11 cellular contexts compared by ENCODE assay signal in genomic region chr2:133264951-133265949, GRCh38.
DNase-seq lines count a peak whose midpoint lies in the region; ATAC-seq and TF ChIP-seq lines count a peak whose summit lies in the region.
"Had no signal": no experiment of that assay in that cellular context is flagged by ENCODE, and none has a peak within 500 bp of the region (broad histone marks: within the 10 kb centered on the region; RNA-seq: fewer than 3 reads in every experiment).

No MANE protein-coding gene starts in this region.

- H4K20me1 ChIP-seq in GM23338 (replicated peaks; ENCODE audit: insufficient read depth), result no peaks in the 10 kb centered on the region

- TF ChIP-seq CTCF in GM23338 (conservative IDR thresholded peaks at IDR 0.05; ENCODE audit: low read depth in 2 of 2) (no peak), heart left ventricle (IDR thresholded peaks at IDR 0.05) (no peak), progenitor cell of endocrine pancreas (IDR thresholded peaks at IDR 0.05; ENCODE audit: unreplicated experiment) (no peak)

- H3K27ac ChIP-seq in GM23338 (ENCODE audit: low read depth) (no peak overlapping the region), heart left ventricle (peak overlapping the region in 4 of 12 donors; percentile 15 to 46 (median 40))
- H3K27ac ChIP-seq: HL-60 had no signal

- peaks cover 32% of the 10 kb centered on the region for H3K27me3 ChIP-seq in GM23338 (ENCODE audit: insufficient read depth)
- H3K27me3 ChIP-seq in heart left ventricle, result peaks cover 0 to 10% (median 0%) of the 10 kb centered on the region in 9 donors

- H3K36me3 ChIP-seq in GM23338 (ENCODE audit: insufficient read depth) (no peaks in the 10 kb centered on the region), heart left ventricle (no peaks in the 10 kb centered on the region)

- H3K27me3 Mint-ChIP-seq in GM23338 (ENCODE audit: insufficient read depth, low read depth, poor library complexity) (peaks cover 11% of the 10 kb centered on the region), progenitor cell of endocrine pancreas (peaks cover 26% of the 10 kb centered on the region)

- intact Hi-C loops in heart left ventricle (cut with DNase I), result loop anchor here in 7 of 10 donors (5.0 to 10.0 kb wide), 6 partner anchors 170 to 580 kb away; partner anchors contain the start of gene NCKAP5 (in 5 of the 7)

- peaks cover 14% of the 10 kb centered on the region for H3K4me1 Mint-ChIP-seq in GM23338
- peaks cover 13% of the 10 kb centered on the region for H3K4me1 Mint-ChIP-seq in progenitor cell of endocrine pancreas (ENCODE audit: low read depth)

- no peaks in the 10 kb centered on the region for H3K79me2 ChIP-seq in GM23338 (replicated peaks; ENCODE audit: insufficient read depth)

- H3K4me2 ChIP-seq in GM23338, result peak overlapping the region; percentile 92

- H2AFZ ChIP-seq in GM23338, result peak overlapping the region; percentile 96

- H3K9me3 Mint-ChIP-seq in GM23338 (no peaks in the 10 kb centered on the region; the same call in 2 of the 3 replicates), progenitor cell of endocrine pancreas (ENCODE audit: low read depth) (no peaks in the 10 kb centered on the region)

- TF ChIP-seq POLR2A in heart left ventricle (IDR thresholded peaks at IDR 0.05), result no peak
- no peak for TF ChIP-seq POLR2A in erythroblast (IDR thresholded peaks at IDR 0.05; ENCODE audit: low read length)

- H3K27ac Mint-ChIP-seq in GM23338 (no peak overlapping the region), progenitor cell of endocrine pancreas (no peak overlapping the region)

- H3K4me1 ChIP-seq in GM23338 (ENCODE audit: insufficient read depth) (peaks cover 9% of the 10 kb centered on the region; the same call in 1 of the 2 replicates), heart left ventricle (peaks cover 0 to 27% (median 0%) of the 10 kb centered on the region in 12 donors)

- H3K9me3 ChIP-seq in heart left ventricle, result no peaks in the 10 kb centered on the region

- H3F3A ChIP-seq in GM23338 (replicated peaks; ENCODE audit: low read depth), result no peaks in the 10 kb centered on the region

- H3K36me3 Mint-ChIP-seq in GM23338 (ENCODE audit: low read depth) (no peaks in the 10 kb centered on the region), progenitor cell of endocrine pancreas (ENCODE audit: insufficient read depth) (no peaks in the 10 kb centered on the region)

- peak overlapping the region; percentile 85 for H3K4me3 Mint-ChIP-seq in GM23338
- H3K4me3 Mint-ChIP-seq in progenitor cell of endocrine pancreas (ENCODE audit: low read depth), result peak overlapping the region; percentile 78

- H3K4me3 ChIP-seq in GM23338 (peak overlapping the region; percentile 76), heart left ventricle (peak overlapping the region in 11 of 12 donors; percentile 31 to 60 (median 49))

- ATAC-seq in GM23338 (peak; percentile 49), heart left ventricle (peak; percentile 71 to 90 (median 86)), GM18498 (IDR thresholded peaks at IDR 0.05; ENCODE audit: unreplicated experiment) (no peak)

- peak; percentile 54 for DNase-seq in GM23338 (ENCODE audit: low spot score)
- peak; percentile 30 for DNase-seq in SHP77 treated with DMSO at 0.1 percent for 48 hours (lab: John Stamatoyannopoulos, UW)
- DNase-seq in heart left ventricle, result peak; percentile 44 to 73 (median 52)
- peak; percentile 15 for DNase-seq in progenitor cell of endocrine pancreas (ENCODE audit: low spot score, unreplicated experiment)
- no peak for DNase-seq in activated CD4-positive, CD25-positive, alpha-beta regulatory T cell treated with anti-CD3 and anti-CD28 coated beads, Interleukin-2, amount 50 U/mL, for 72 hours
- no peak for DNase-seq in erythroblast (lab: John Stamatoyannopoulos, UW)
- DNase-seq in NAMALWA (ENCODE audit: low spot score), result no peak
- DNase-seq: activated CD4-positive, CD25-positive, alpha-beta regulatory T cell; stimulated activated CD4-positive, alpha-beta T cell treated with anti-CD3 and anti-CD28 coated beads, Interleukin-4, amount 100 ng/mL, for 1 hour had no signal

- H3K9me2 ChIP-seq in GM23338 (ENCODE audit: insufficient read depth), result no peaks in the 10 kb centered on the region

- WGBS in heart left ventricle, 4 donors, result 26 to 47% (median 27%) methylated on average over 13 to 26 of the region's 26 CpGs

TF ChIP-seq in GM23338, 12 proteins besides CTCF, POLR2A, EP300 and RAD21 (continues in another document):
- TF ChIP-seq ZNF331 (CRISPR knock-in tag; IDR thresholded peaks at IDR 0.05; ENCODE audit: low read depth) (no peak), REST (IDR thresholded peaks at IDR 0.05; ENCODE audit: unreplicated experiment) (no peak), EZH2phosphoT487 (IDR thresholded peaks at IDR 0.05; ENCODE audit: unreplicated experiment) (no peak), JUNB (IDR thresholded peaks at IDR 0.05; ENCODE audit: unreplicated experiment) (no peak), CREB1 (CRISPR knock-in tag; IDR thresholded peaks at IDR 0.05; ENCODE audit: low read depth) (no peak), STAT1 (IDR thresholded peaks at IDR 0.05; ENCODE audit: unreplicated experiment) (no peak), NANOG (IDR thresholded peaks at IDR 0.05; ENCODE audit: borderline replicate concordance) (no peak)

Comparison
In these comparisons a context has a peak if more than half of its experiments do, and no peak if none do; other contexts are left out.
1. DNase-seq: peak in GM23338 (single experiment), SHP77 treated with DMSO at 0.1 percent for 48 hours (single experiment), heart left ventricle (5 of 5) and progenitor cell of endocrine pancreas (single experiment); none in activated CD4-positive, CD25-positive, alpha-beta regulatory T cell treated with anti-CD3 and anti-CD28 coated beads, Interleukin-2, amount 50 U/mL, for 72 hours (single experiment), erythroblast (0 of 2) and NAMALWA (single experiment).